Comparison of ENCODE assay signal across 1 cellular context in genomic region chr14:23537351-23538048, GRCh38.
TF ChIP-seq lines count a peak whose summit lies in the region.

No MANE protein-coding gene starts in this region.

TF ChIP-seq in WTC11, 78 proteins besides CTCF, POLR2A, EP300 and RAD21 (continued from another document):
- TF ChIP-seq, protein P1, sequence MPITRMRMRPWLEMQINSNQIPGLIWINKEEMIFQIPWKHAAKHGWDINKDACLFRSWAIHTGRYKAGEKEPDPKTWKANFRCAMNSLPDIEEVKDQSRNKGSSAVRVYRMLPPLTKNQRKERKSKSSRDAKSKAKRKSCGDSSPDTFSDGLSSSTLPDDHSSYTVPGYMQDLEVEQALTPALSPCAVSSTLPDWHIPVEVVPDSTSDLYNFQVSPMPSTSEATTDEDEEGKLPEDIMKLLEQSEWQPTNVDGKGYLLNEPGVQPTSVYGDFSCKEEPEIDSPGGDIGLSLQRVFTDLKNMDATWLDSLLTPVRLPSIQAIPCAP (CRISPR knock-in tag; IDR thresholded peaks at IDR 0.05), result no peak
- TF ChIP-seq ZNF263 (CRISPR knock-in tag; IDR thresholded peaks at IDR 0.05; ENCODE audit: low read depth) (no peak), RELA (CRISPR knock-in tag; IDR thresholded peaks at IDR 0.05; ENCODE audit: borderline replicate concordance) (no peak), JAZF1 (CRISPR knock-in tag; IDR thresholded peaks at IDR 0.05) (no peak), EMX1 (CRISPR knock-in tag; IDR thresholded peaks at IDR 0.05) (0 out of 2 replicates have a peak, but pooled peaks have one; percentile 51), ZNF138 (CRISPR knock-in tag; conservative IDR thresholded peaks at IDR 0.05) (0 out of 2 replicates have a peak, but pooled peaks have one; percentile 62), ATF1 (CRISPR knock-in tag; IDR thresholded peaks at IDR 0.05) (no peak), ZNF232 (CRISPR knock-in tag; IDR thresholded peaks at IDR 0.05) (no peak), FOXP1 (CRISPR knock-in tag; IDR thresholded peaks at IDR 0.05; ENCODE audit: borderline replicate concordance) (peak; percentile 23; the same call in 1 of the 2 replicates), SMAD3 (CRISPR knock-in tag; IDR thresholded peaks at IDR 0.05; ENCODE audit: borderline replicate concordance) (no peak), SP1 (CRISPR knock-in tag; conservative IDR thresholded peaks at IDR 0.05) (peak; percentile 73), TEAD1 (CRISPR knock-in tag; IDR thresholded peaks at IDR 0.05) (peak; percentile 28; the same call in 1 of the 2 replicates), OVOL2 (CRISPR knock-in tag; IDR thresholded peaks at IDR 0.05; ENCODE audit: borderline replicate concordance) (no peak), PRDM15 (CRISPR knock-in tag; IDR thresholded peaks at IDR 0.05) (peak; percentile 28; the same call in 1 of the 2 replicates), CREB1 (CRISPR knock-in tag; IDR thresholded peaks at IDR 0.05) (peak; percentile 26; the same call in 1 of the 2 replicates), SMAD4 (CRISPR knock-in tag; IDR thresholded peaks at IDR 0.05) (peak; percentile 16; the same call in 1 of the 2 replicates)
- TF ChIP-seq, protein P2, sequence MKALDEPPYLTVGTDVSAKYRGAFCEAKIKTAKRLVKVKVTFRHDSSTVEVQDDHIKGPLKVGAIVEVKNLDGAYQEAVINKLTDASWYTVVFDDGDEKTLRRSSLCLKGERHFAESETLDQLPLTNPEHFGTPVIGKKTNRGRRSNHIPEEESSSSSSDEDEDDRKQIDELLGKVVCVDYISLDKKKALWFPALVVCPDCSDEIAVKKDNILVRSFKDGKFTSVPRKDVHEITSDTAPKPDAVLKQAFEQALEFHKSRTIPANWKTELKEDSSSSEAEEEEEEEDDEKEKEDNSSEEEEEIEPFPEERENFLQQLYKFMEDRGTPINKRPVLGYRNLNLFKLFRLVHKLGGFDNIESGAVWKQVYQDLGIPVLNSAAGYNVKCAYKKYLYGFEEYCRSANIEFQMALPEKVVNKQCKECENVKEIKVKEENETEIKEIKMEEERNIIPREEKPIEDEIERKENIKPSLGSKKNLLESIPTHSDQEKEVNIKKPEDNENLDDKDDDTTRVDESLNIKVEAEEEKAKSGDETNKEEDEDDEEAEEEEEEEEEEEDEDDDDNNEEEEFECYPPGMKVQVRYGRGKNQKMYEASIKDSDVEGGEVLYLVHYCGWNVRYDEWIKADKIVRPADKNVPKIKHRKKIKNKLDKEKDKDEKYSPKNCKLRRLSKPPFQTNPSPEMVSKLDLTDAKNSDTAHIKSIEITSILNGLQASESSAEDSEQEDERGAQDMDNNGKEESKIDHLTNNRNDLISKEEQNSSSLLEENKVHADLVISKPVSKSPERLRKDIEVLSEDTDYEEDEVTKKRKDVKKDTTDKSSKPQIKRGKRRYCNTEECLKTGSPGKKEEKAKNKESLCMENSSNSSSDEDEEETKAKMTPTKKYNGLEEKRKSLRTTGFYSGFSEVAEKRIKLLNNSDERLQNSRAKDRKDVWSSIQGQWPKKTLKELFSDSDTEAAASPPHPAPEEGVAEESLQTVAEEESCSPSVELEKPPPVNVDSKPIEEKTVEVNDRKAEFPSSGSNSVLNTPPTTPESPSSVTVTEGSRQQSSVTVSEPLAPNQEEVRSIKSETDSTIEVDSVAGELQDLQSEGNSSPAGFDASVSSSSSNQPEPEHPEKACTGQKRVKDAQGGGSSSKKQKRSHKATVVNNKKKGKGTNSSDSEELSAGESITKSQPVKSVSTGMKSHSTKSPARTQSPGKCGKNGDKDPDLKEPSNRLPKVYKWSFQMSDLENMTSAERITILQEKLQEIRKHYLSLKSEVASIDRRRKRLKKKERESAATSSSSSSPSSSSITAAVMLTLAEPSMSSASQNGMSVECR (CRISPR knock-in tag; IDR thresholded peaks at IDR 0.05; ENCODE audit: borderline replicate concordance), result no peak; the same call in 1 of the 2 replicates
- TF ChIP-seq, protein P3, sequence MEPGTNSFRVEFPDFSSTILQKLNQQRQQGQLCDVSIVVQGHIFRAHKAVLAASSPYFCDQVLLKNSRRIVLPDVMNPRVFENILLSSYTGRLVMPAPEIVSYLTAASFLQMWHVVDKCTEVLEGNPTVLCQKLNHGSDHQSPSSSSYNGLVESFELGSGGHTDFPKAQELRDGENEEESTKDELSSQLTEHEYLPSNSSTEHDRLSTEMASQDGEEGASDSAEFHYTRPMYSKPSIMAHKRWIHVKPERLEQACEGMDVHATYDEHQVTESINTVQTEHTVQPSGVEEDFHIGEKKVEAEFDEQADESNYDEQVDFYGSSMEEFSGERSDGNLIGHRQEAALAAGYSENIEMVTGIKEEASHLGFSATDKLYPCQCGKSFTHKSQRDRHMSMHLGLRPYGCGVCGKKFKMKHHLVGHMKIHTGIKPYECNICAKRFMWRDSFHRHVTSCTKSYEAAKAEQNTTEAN (CRISPR knock-in tag; IDR thresholded peaks at IDR 0.05), result no peak
- TF ChIP-seq, protein P4, sequence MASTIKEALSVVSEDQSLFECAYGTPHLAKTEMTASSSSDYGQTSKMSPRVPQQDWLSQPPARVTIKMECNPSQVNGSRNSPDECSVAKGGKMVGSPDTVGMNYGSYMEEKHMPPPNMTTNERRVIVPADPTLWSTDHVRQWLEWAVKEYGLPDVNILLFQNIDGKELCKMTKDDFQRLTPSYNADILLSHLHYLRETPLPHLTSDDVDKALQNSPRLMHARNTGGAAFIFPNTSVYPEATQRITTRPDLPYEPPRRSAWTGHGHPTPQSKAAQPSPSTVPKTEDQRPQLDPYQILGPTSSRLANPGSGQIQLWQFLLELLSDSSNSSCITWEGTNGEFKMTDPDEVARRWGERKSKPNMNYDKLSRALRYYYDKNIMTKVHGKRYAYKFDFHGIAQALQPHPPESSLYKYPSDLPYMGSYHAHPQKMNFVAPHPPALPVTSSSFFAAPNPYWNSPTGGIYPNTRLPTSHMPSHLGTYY (CRISPR knock-in tag; IDR thresholded peaks at IDR 0.05), result 0 out of 2 replicates have a peak, but pooled peaks have one; percentile 6
- TF ChIP-seq, protein P5, sequence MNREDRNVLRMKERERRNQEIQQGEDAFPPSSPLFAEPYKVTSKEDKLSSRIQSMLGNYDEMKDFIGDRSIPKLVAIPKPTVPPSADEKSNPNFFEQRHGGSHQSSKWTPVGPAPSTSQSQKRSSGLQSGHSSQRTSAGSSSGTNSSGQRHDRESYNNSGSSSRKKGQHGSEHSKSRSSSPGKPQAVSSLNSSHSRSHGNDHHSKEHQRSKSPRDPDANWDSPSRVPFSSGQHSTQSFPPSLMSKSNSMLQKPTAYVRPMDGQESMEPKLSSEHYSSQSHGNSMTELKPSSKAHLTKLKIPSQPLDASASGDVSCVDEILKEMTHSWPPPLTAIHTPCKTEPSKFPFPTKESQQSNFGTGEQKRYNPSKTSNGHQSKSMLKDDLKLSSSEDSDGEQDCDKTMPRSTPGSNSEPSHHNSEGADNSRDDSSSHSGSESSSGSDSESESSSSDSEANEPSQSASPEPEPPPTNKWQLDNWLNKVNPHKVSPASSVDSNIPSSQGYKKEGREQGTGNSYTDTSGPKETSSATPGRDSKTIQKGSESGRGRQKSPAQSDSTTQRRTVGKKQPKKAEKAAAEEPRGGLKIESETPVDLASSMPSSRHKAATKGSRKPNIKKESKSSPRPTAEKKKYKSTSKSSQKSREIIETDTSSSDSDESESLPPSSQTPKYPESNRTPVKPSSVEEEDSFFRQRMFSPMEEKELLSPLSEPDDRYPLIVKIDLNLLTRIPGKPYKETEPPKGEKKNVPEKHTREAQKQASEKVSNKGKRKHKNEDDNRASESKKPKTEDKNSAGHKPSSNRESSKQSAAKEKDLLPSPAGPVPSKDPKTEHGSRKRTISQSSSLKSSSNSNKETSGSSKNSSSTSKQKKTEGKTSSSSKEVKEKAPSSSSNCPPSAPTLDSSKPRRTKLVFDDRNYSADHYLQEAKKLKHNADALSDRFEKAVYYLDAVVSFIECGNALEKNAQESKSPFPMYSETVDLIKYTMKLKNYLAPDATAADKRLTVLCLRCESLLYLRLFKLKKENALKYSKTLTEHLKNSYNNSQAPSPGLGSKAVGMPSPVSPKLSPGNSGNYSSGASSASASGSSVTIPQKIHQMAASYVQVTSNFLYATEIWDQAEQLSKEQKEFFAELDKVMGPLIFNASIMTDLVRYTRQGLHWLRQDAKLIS (CRISPR knock-in tag; IDR thresholded peaks at IDR 0.05; ENCODE audit: borderline replicate concordance), result no peak; the same call in 1 of the 2 replicates
- TF ChIP-seq, protein P6, sequence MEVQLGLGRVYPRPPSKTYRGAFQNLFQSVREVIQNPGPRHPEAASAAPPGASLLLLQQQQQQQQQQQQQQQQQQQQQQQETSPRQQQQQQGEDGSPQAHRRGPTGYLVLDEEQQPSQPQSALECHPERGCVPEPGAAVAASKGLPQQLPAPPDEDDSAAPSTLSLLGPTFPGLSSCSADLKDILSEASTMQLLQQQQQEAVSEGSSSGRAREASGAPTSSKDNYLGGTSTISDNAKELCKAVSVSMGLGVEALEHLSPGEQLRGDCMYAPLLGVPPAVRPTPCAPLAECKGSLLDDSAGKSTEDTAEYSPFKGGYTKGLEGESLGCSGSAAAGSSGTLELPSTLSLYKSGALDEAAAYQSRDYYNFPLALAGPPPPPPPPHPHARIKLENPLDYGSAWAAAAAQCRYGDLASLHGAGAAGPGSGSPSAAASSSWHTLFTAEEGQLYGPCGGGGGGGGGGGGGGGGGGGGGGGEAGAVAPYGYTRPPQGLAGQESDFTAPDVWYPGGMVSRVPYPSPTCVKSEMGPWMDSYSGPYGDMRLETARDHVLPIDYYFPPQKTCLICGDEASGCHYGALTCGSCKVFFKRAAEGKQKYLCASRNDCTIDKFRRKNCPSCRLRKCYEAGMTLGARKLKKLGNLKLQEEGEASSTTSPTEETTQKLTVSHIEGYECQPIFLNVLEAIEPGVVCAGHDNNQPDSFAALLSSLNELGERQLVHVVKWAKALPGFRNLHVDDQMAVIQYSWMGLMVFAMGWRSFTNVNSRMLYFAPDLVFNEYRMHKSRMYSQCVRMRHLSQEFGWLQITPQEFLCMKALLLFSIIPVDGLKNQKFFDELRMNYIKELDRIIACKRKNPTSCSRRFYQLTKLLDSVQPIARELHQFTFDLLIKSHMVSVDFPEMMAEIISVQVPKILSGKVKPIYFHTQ (CRISPR knock-in tag; IDR thresholded peaks at IDR 0.05), result peak; percentile 14; the same call in 1 of the 2 replicates
